In genomic region chr10:32950457-32951109, GRCh38 we compare ENCODE assay signal across 13 cellular contexts. TPM values are rescaled to one million over a fixed set of nuclear protein-coding genes. Genes with fewer than 3 reads are reported as not detected.
DNase-seq lines count a peak whose midpoint lies in the region; ATAC-seq and TF ChIP-seq lines count a peak whose summit lies in the region.
"Had no signal": no experiment of that assay in that cellular context is flagged by ENCODE, and none has a peak within 500 bp of the region (broad histone marks: within the 10 kb centered on the region; RNA-seq: fewer than 3 reads in every experiment).

No MANE protein-coding gene starts in this region.

- H3K4me3 Mint-ChIP-seq in stimulated activated naive CD8-positive, alpha-beta T cell treated with anti-CD3 and anti-CD28 coated beads, Interleukin-15, Interleukin-2, amounts not matched to agents 100 ng/mL and 50 ng/mL, for 24 hours = peak overlapping the region; percentile 47
- H3K4me3 Mint-ChIP-seq in stimulated activated naive CD8-positive, alpha-beta T cell treated with anti-CD3 and anti-CD28 coated beads, Interleukin-15, amount 100 ng/mL, for 72 hours = no peak overlapping the region
- peak overlapping the region; percentile 53 to 86 (median 59) for H3K4me3 Mint-ChIP-seq in immature natural killer cell

- peaks cover 81% of the 10 kb centered on the region for H3K4me1 Mint-ChIP-seq in stimulated activated naive CD8-positive, alpha-beta T cell treated with anti-CD3 and anti-CD28 coated beads, Interleukin-15, Interleukin-2, amounts not matched to agents 100 ng/mL and 50 ng/mL, for 24 hours (ENCODE audit: low read depth)
- peaks cover 76% of the 10 kb centered on the region for H3K4me1 Mint-ChIP-seq in stimulated activated naive CD8-positive, alpha-beta T cell treated with anti-CD3 and anti-CD28 coated beads, Interleukin-15, amount 100 ng/mL, for 72 hours
- H3K4me1 Mint-ChIP-seq in immature natural killer cell = peaks cover 92 to 99% of the 10 kb centered on the region in 2 donors

- H3K4me3 ChIP-seq in vagina = no peak overlapping the region
- H3K4me3 ChIP-seq in suprapubic skin = no peak overlapping the region

- TF ChIP-seq EP300 in suprapubic skin (IDR thresholded peaks at IDR 0.05) = no peak

- ATAC-seq in stimulated activated naive CD8-positive, alpha-beta T cell treated with anti-CD3 and anti-CD28 coated beads, Interleukin-15, amount 100 ng/mL, for 72 hours = no peak

- H3K36me3 Mint-ChIP-seq in stimulated activated naive CD8-positive, alpha-beta T cell treated with anti-CD3 and anti-CD28 coated beads, Interleukin-15, Interleukin-2, amounts not matched to agents 100 ng/mL and 50 ng/mL, for 24 hours (ENCODE audit: low read depth) = peaks cover 13% of the 10 kb centered on the region
- H3K36me3 Mint-ChIP-seq in immature natural killer cell = no peaks in the 10 kb centered on the region

- peak overlapping the region; percentile 43 for H3K27ac Mint-ChIP-seq in stimulated activated naive CD8-positive, alpha-beta T cell treated with anti-CD3 and anti-CD28 coated beads, Interleukin-15, Interleukin-2, amounts not matched to agents 100 ng/mL and 50 ng/mL, for 24 hours
- no peak overlapping the region for H3K27ac Mint-ChIP-seq in stimulated activated naive CD8-positive, alpha-beta T cell treated with anti-CD3 and anti-CD28 coated beads, Interleukin-15, amount 100 ng/mL, for 72 hours
- peak overlapping the region; percentile 4 to 91 (median 60) for H3K27ac Mint-ChIP-seq in immature natural killer cell

- H3K27me3 ChIP-seq in vagina = no peaks in the 10 kb centered on the region
- H3K27me3 ChIP-seq in suprapubic skin = no peaks in the 10 kb centered on the region

- WGBS in suprapubic skin = 45% methylated on average over 6 of the region's 6 CpGs

- no peaks in the 10 kb centered on the region for H3K27me3 Mint-ChIP-seq in stimulated activated naive CD8-positive, alpha-beta T cell treated with anti-CD3 and anti-CD28 coated beads, Interleukin-15, Interleukin-2, amounts not matched to agents 100 ng/mL and 50 ng/mL, for 24 hours
- H3K27me3 Mint-ChIP-seq in stimulated activated naive CD8-positive, alpha-beta T cell treated with anti-CD3 and anti-CD28 coated beads, Interleukin-15, amount 100 ng/mL, for 72 hours = no peaks in the 10 kb centered on the region
- H3K27me3 Mint-ChIP-seq in immature natural killer cell (ENCODE audit: low read depth in 3 of 3) = peaks cover 0 to 4% (median 3%) of the 10 kb centered on the region in 3 donors

- no peaks in the 10 kb centered on the region for H3K36me3 ChIP-seq in vagina
- no peaks in the 10 kb centered on the region for H3K36me3 ChIP-seq in suprapubic skin

- DNase-seq in stimulated activated naive CD8-positive, alpha-beta T cell treated with anti-CD3 and anti-CD28 coated beads, Interleukin-15, amount 100 ng/mL, for 72 hours = no peak
- DNase-seq in immature natural killer cell (no peak), AG08395 (ENCODE audit: low spot score) (no peak), vagina (ENCODE audit: extremely low spot score in 2 of 2) (no peak), suprapubic skin (ENCODE audit: low spot score in 2 of 2) (no peak), GM13977 (ENCODE audit: low spot score) (no peak)
- DNase-seq: activated CD4-positive, alpha-beta T cell treated with anti-CD3 and anti-CD28 coated beads, Interleukin-2, amount 50 U/mL, for 48 hours; hippocampal formation; NCI-H1930; occipital lobe; SIG-M5 had no signal

- TF ChIP-seq CTCF in VCaP (conservative IDR thresholded peaks at IDR 0.05) (no peak), vagina (IDR thresholded peaks at IDR 0.05) (no peak), suprapubic skin (IDR thresholded peaks at IDR 0.05) (no peak), GM13977 (IDR thresholded peaks at IDR 0.05; ENCODE audit: extremely low read depth, insufficient read depth, missing control alignments) (no peak)

- intact Hi-C loops in vagina (cut with DNase I) = no loop called here

- in situ Hi-C loops in GM13977 (cut with MboI; ENCODE audit: low pct_unique_long_range_greater_than_20kb, low sequenced_read_pairs, unreplicated experiment) = no loop called here

- H3K4me1 ChIP-seq in vagina (peaks cover 92% of the 10 kb centered on the region), suprapubic skin (peaks cover 86% of the 10 kb centered on the region)

- TF ChIP-seq POLR2A in vagina (IDR thresholded peaks at IDR 0.05) (no peak), suprapubic skin (IDR thresholded peaks at IDR 0.05) (no peak)

- H3K9me3 Mint-ChIP-seq in stimulated activated naive CD8-positive, alpha-beta T cell treated with anti-CD3 and anti-CD28 coated beads, Interleukin-15, Interleukin-2, amounts not matched to agents 100 ng/mL and 50 ng/mL, for 24 hours = no peaks in the 10 kb centered on the region
- no peaks in the 10 kb centered on the region for H3K9me3 Mint-ChIP-seq in stimulated activated naive CD8-positive, alpha-beta T cell treated with anti-CD3 and anti-CD28 coated beads, Interleukin-15, amount 100 ng/mL, for 72 hours
- H3K9me3 Mint-ChIP-seq in immature natural killer cell = no peaks in the 10 kb centered on the region

- H3K27ac ChIP-seq in VCaP (peak overlapping the region; percentile 33), vagina (no peak overlapping the region), suprapubic skin (no peak overlapping the region)

- H3K9me3 ChIP-seq in vagina (no peaks in the 10 kb centered on the region), suprapubic skin (no peaks in the 10 kb centered on the region)

RNA-seq across cellular contexts. Expression of gene ITGB1, which starts 7.4 kb away (rescaled TPM):
- polyA plus RNA-seq in immature natural killer cell = 100 to 1,000 TPM; 241 to 320 (median 276) TPM
- 193 TPM for total RNA-seq in vagina
- total RNA-seq in suprapubic skin = 100 to 1,000 TPM; 167 to 261 (median 218) TPM

Comparison
In these comparisons a context has a peak if more than half of its experiments do, and no peak if none do; other contexts are left out.
1. H3K27ac Mint-ChIP-seq: peak in stimulated activated naive CD8-positive, alpha-beta T cell treated with anti-CD3 and anti-CD28 coated beads, Interleukin-15, Interleukin-2, amounts not matched to agents 100 ng/mL and 50 ng/mL, for 24 hours (single experiment) and immature natural killer cell (6 of 6); none in stimulated activated naive CD8-positive, alpha-beta T cell treated with anti-CD3 and anti-CD28 coated beads, Interleukin-15, amount 100 ng/mL, for 72 hours (0 of 2).
2. H3K4me3 Mint-ChIP-seq: peak in stimulated activated naive CD8-positive, alpha-beta T cell treated with anti-CD3 and anti-CD28 coated beads, Interleukin-15, Interleukin-2, amounts not matched to agents 100 ng/mL and 50 ng/mL, for 24 hours (single experiment) and immature natural killer cell (5 of 5); none in stimulated activated naive CD8-positive, alpha-beta T cell treated with anti-CD3 and anti-CD28 coated beads, Interleukin-15, amount 100 ng/mL, for 72 hours (0 of 2).